In the genomic region with DNA sequence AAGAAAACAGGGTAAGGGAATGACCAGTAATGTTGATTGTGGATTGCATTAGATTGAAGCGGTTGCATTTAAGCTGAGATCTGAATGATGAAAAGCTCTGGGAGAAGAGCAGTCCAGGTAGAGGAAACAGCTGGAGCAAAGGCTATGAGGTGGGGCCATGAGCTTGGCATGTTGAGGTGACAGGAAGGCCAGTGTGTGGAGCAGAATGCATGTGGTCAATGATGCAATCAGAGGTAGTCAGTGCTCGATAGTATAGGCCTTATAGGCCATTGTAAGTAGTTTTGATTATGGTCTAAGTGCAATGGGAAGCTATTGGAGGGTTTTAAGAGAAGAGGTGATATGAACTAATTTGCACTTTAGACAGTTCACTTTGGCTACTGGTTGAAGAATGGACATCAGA, we compare ENCODE assay signal across 31 cellular contexts.
A peak's percentile ranks its signal among the peaks of the same experiment; 100 is the strongest.
DNase-seq lines count a peak whose midpoint lies in the region; ATAC-seq, FAIRE-seq and TF ChIP-seq lines count a peak whose summit lies in the region.
"Had no signal": no experiment of that assay in that cellular context is flagged by ENCODE, and none has a peak within 500 bp of the region (broad histone marks: within the 10 kb centered on the region; RNA-seq: fewer than 3 reads in every experiment).

No MANE protein-coding gene starts in this region.

- no peak overlapping the region for H4K8ac ChIP-seq in H1 (ENCODE audit: extremely low read depth, insufficient read depth, low read length)

- H2BK15ac ChIP-seq in H1 (ENCODE audit: low read length) = no peak overlapping the region

- H2BK12ac ChIP-seq in H1 (ENCODE audit: low read depth, low read length) = no peak overlapping the region

- H2AK5ac ChIP-seq in H1 (ENCODE audit: low read depth, low read length) = peak overlapping the region; percentile 85; the same call in 1 of the 2 replicates

- ATAC-seq in SK-N-SH treated with all-trans-retinoic acid at 6 μM for 48 hours = no peak
- ATAC-seq: left cardiac atrium; PC-3; stimulated activated naive CD8-positive, alpha-beta T cell treated with anti-CD3 and anti-CD28 coated beads, Interleukin-15, Interleukin-2, amounts not matched to agents 100 U/mL and 50 U/mL, for 24 hours; upper lobe of right lung had no signal

- FAIRE-seq in GM19239 (lab: Jason Lieb, UNC) (peak; percentile 37), H1 (lab: Jason Lieb, UNC) (no peak)
- FAIRE-seq: astrocyte had no signal

- no peak for DNase-seq in Calu3
- no peak for DNase-seq in GM19239 (ENCODE audit: insufficient read length, low spot score)
- DNase-seq in NCI-H69 (lab: John Stamatoyannopoulos, UW) = peak; percentile 31
- no peak for DNase-seq in H1 (ENCODE audit: low read depth in 1 of 2, low spot score in 2 of 2)
- DNase-seq in SHP77 treated with DMSO at 0.1 percent for 48 hours (lab: John Stamatoyannopoulos, UW) = no peak
- DNase-seq in mesothelial cell of epicardium (ENCODE audit: low spot score in 2 of 2, unreplicated experiment in 2 of 2) = no peak
- no peak for DNase-seq in putamen (ENCODE audit: low spot score)
- DNase-seq: activated CD4-positive, alpha-beta T cell treated with anti-CD3 and anti-CD28 coated beads, Interleukin-2, amount 10 ng/mL, durations not matched to agents 7 days and 5 days; activated gamma-delta T cell; activated naive CD8-positive, alpha-beta T cell treated with anti-CD3 and anti-CD28 coated beads, Interleukin-2, amount 10 ng/mL, durations not matched to agents 7 days and 5 days; colonic mucosa; effector CD4-positive, alpha-beta T cell; GM23248; HFFc6; hypothalamus; left cardiac atrium; NCI-H1105; NCI-H187 treated with DMSO at 0.1 percent for 48 hours; NCI-H510A treated with DMSO at 0.1 percent for 48 hours; nephron progenitor cell; NK-92 treated with Interleukin-12 subunit alpha and Interleukin-12 subunit beta, amount 100 ng/mL, for 24 hours; ovary; PC-3; retina; stimulated activated naive CD8-positive, alpha-beta T cell treated with anti-CD3 and anti-CD28 coated beads, Interleukin-15, Interleukin-2, amounts not matched to agents 100 U/mL and 50 U/mL, for 24 hours; T-helper 9 cell; upper lobe of right lung had no signal

- peaks cover 11% of the 10 kb centered on the region for H3K4me1 Mint-ChIP-seq in Calu3 (ENCODE audit: low read depth, unreplicated experiment)
- peaks cover 13% of the 10 kb centered on the region for H3K4me1 Mint-ChIP-seq in mesothelial cell of epicardium

- peak overlapping the region; percentile 72 for H4K91ac ChIP-seq in H1 (replicated peaks; ENCODE audit: insufficient read length, low read length)

- intact Hi-C loops in Calu3 (cut with micrococcal nuclease; ENCODE audit: unreplicated experiment) = no loop called here

- H3K9me3 ChIP-seq in H1 (ENCODE audit: insufficient read depth in 2 of 2, low read depth in 1 of 2, low read length in 1 of 2) = no peaks in the 10 kb centered on the region
- H3K9me3 ChIP-seq: colonic mucosa, ovary, upper lobe of right lung had no signal

- H3K27me3 ChIP-seq in H1 (replicated peaks in 1 of 4; ENCODE audit: control insufficient read depth in 3 of 4, extremely low read depth in 1 of 4, insufficient read depth in 3 of 4, low read length in 3 of 4) = no peaks in the 10 kb centered on the region
- H3K27me3 ChIP-seq: colonic mucosa, ovary, upper lobe of right lung had no signal

- WGBS in H1 (ENCODE audit: extremely low coverage in 1 of 2, insufficient coverage in 1 of 2, insufficient read length in 1 of 2, insufficient replicate concordance in 2 of 2, low coverage in 1 of 2, low lambda C conversion rate in 2 of 2, missing lambda C conversion rate in 1 of 2), 2 experiments = 96% methylated on average over 2 of the region's 2 CpGs; no CpG with 5 or more reads in 1 of the 2 experiments

- POLR2A ChIA-PET in H1 (lab: Charles Lee; ENCODE audit: partially characterized antibody) = no interaction called here

- H3K27ac Mint-ChIP-seq in Calu3 (ENCODE audit: unreplicated experiment) (peak overlapping the region; percentile 50), mesothelial cell of epicardium (no peak overlapping the region)
- H3K27ac Mint-ChIP-seq: activated CD4-positive, alpha-beta T cell treated with anti-CD3 and anti-CD28 coated beads, Interleukin-2, amount 10 ng/mL, durations not matched to agents 7 days and 5 days; activated naive CD8-positive, alpha-beta T cell treated with anti-CD3 and anti-CD28 coated beads, Interleukin-2, amount 10 ng/mL, durations not matched to agents 7 days and 5 days; HFFc6; nephron progenitor cell had no signal

- no peaks in the 10 kb centered on the region for H3K23me2 ChIP-seq in H1 (ENCODE audit: low read depth, low read length)

- H3K18ac ChIP-seq in H1 (ENCODE audit: extremely low read depth, low read length) = no peak overlapping the region

- no peak for TF ChIP-seq POLR2A in H1 (IDR thresholded peaks at IDR 0.05; ENCODE audit: control extremely low read depth in 1 of 2, low read depth in 2 of 2, low read length in 2 of 2)

- TF ChIP-seq RAD21 in H1 (IDR thresholded peaks at IDR 0.05 in 1 of 2, conservative IDR thresholded peaks at IDR 0.05 in 1 of 2; ENCODE audit: low read depth in 2 of 2, low read length in 2 of 2) = no peak

- H4K20me1 ChIP-seq in H1 (replicated peaks in 1 of 2; ENCODE audit: control insufficient read depth in 1 of 2, insufficient read depth in 2 of 2, low read length in 2 of 2) = no peaks in the 10 kb centered on the region

- H3K4me2 ChIP-seq in H1 (ENCODE audit: insufficient read depth in 1 of 2, low read depth in 2 of 2, low read length in 2 of 2) = no peak overlapping the region
- H3K4me2 ChIP-seq: smooth muscle cell had no signal

- no peak for TF ChIP-seq EP300 in H1 (IDR thresholded peaks at IDR 0.05; ENCODE audit: borderline replicate concordance in 1 of 2, low read depth in 2 of 2, low read length in 2 of 2)

- CTCF ChIA-PET in Calu3 (lab: Charles Lee) (interaction anchor here (0.8 kb wide), 1 partner anchor 11 kb away, joined by 3 read pairs; no protein-coding TSS in a partner anchor), H1 (lab: Charles Lee; ENCODE audit: partially characterized antibody) (interaction anchor here (0.6 to 1.6 kb wide), 4 partner anchors 9 to 178 kb away, joined by 3 to 4 read pairs (median 4); no protein-coding TSS in a partner anchor)

- H3K9ac ChIP-seq in H1 (replicated peaks in 1 of 4; ENCODE audit: extremely low read depth in 1 of 4, low read depth in 3 of 4, low read length in 3 of 4) = no peak overlapping the region
- H3K9ac ChIP-seq: GM23248 had no signal

- H2BK20ac ChIP-seq in H1 (ENCODE audit: low read length) = no peak overlapping the region

- no peak overlapping the region for H2BK120ac ChIP-seq in H1 (replicated peaks; ENCODE audit: low read depth, low read length)

- BruUV-seq in Calu3 (replicated peaks; lab: Mats Ljungman, UMichigan) = no TSS peak

- H3K4me3 ChIP-seq in H1 (ENCODE audit: extremely low read depth in 1 of 4, insufficient read depth in 2 of 4, low read depth in 3 of 4, low read length in 4 of 4) = no peak overlapping the region
- H3K4me3 ChIP-seq: colonic mucosa, GM23248, lung, ovary, smooth muscle cell, upper lobe of right lung had no signal

- peaks cover 11% of the 10 kb centered on the region for H3K36me3 Mint-ChIP-seq in Calu3 (ENCODE audit: insufficient read depth, unreplicated experiment)
- H3K36me3 Mint-ChIP-seq in mesothelial cell of epicardium = no peaks in the 10 kb centered on the region

- peaks cover 0 to 10% (median 0%) of the 10 kb centered on the region in 4 experiments; a peak in 2 of 8 replicates for H3K36me3 ChIP-seq in H1 (ENCODE audit: control insufficient read depth in 2 of 4, insufficient read depth in 4 of 4, low read length in 3 of 4)
- H3K36me3 ChIP-seq: ovary, upper lobe of right lung had no signal

- no peak overlapping the region for H2AFZ ChIP-seq in H1 (ENCODE audit: low read length)
- H2AFZ ChIP-seq: GM23248 had no signal

- H3K56ac ChIP-seq in H1 (replicated peaks; ENCODE audit: insufficient read length, low read depth, low read length) = no peak overlapping the region

- no peak overlapping the region for H3K14ac ChIP-seq in H1 (ENCODE audit: insufficient read length)

- no peaks in the 10 kb centered on the region for H3K79me2 ChIP-seq in H1 (ENCODE audit: control insufficient read depth in 1 of 2, insufficient read depth in 2 of 2, low read length in 2 of 2)

- no peaks in the 10 kb centered on the region for H3K79me1 ChIP-seq in H1 (ENCODE audit: low read depth, low read length)

- H3K4me3 Mint-ChIP-seq in Calu3 (ENCODE audit: low read depth, unreplicated experiment) (no peak overlapping the region), mesothelial cell of epicardium (no peak overlapping the region)
- H3K4me3 Mint-ChIP-seq: activated CD4-positive, alpha-beta T cell treated with anti-CD3 and anti-CD28 coated beads, Interleukin-2, amount 10 ng/mL, durations not matched to agents 7 days and 5 days; activated naive CD8-positive, alpha-beta T cell treated with anti-CD3 and anti-CD28 coated beads, Interleukin-2, amount 10 ng/mL, durations not matched to agents 7 days and 5 days; HFFc6; nephron progenitor cell had no signal

- no peak overlapping the region for H3K23ac ChIP-seq in H1 (ENCODE audit: insufficient read length)

- no peaks in the 10 kb centered on the region for H3K27me3 Mint-ChIP-seq in Calu3 (ENCODE audit: unreplicated experiment)
- H3K27me3 Mint-ChIP-seq in mesothelial cell of epicardium (ENCODE audit: low read depth) = no peaks in the 10 kb centered on the region
- H3K27me3 Mint-ChIP-seq: activated CD4-positive, alpha-beta T cell treated with anti-CD3 and anti-CD28 coated beads, Interleukin-2, amount 10 ng/mL, durations not matched to agents 7 days and 5 days; activated naive CD8-positive, alpha-beta T cell treated with anti-CD3 and anti-CD28 coated beads, Interleukin-2, amount 10 ng/mL, durations not matched to agents 7 days and 5 days had no signal

- no peak overlapping the region for H4K5ac ChIP-seq in H1 (ENCODE audit: insufficient read length, low read depth, low read length)

- peaks cover 0 to 16% (median 6%) of the 10 kb centered on the region in 4 experiments; a peak in 4 of 7 replicates for H3K4me1 ChIP-seq in H1 (replicated peaks in 1 of 4; ENCODE audit: control insufficient read depth in 3 of 4, insufficient read depth in 4 of 4, low read length in 3 of 4)
- H3K4me1 ChIP-seq: colonic mucosa, upper lobe of right lung had no signal

- H2BK5ac ChIP-seq in H1 (ENCODE audit: low read depth, low read length) = peak overlapping the region; percentile 75; the same call in 1 of the 2 replicates

- H3K4ac ChIP-seq in H1 (replicated peaks; ENCODE audit: insufficient read length, low read depth, low read length) = no peak overlapping the region

- TF ChIP-seq CTCF in Calu3 (IDR thresholded peaks at IDR 0.05; ENCODE audit: unreplicated experiment) (no peak), H1 (IDR thresholded peaks at IDR 0.05; ENCODE audit: control extremely low read depth in 1 of 3, insufficient read depth in 1 of 3, low read depth in 1 of 3, low read length in 3 of 3) (no peak), mesothelial cell of epicardium (IDR thresholded peaks at IDR 0.05; ENCODE audit: unreplicated experiment) (no peak)

- H3K27ac ChIP-seq in H1 (ENCODE audit: low read depth, low read length) = no peak overlapping the region
- H3K27ac ChIP-seq: colonic mucosa, GM23248, ovary, upper lobe of right lung had no signal

- H3K9me3 Mint-ChIP-seq in Calu3 (ENCODE audit: low read depth, unreplicated experiment) = no peaks in the 10 kb centered on the region
- no peaks in the 10 kb centered on the region for H3K9me3 Mint-ChIP-seq in mesothelial cell of epicardium
- H3K9me3 Mint-ChIP-seq: activated CD4-positive, alpha-beta T cell treated with anti-CD3 and anti-CD28 coated beads, Interleukin-2, amount 10 ng/mL, durations not matched to agents 7 days and 5 days; nephron progenitor cell had no signal
